In the genomic region with DNA sequence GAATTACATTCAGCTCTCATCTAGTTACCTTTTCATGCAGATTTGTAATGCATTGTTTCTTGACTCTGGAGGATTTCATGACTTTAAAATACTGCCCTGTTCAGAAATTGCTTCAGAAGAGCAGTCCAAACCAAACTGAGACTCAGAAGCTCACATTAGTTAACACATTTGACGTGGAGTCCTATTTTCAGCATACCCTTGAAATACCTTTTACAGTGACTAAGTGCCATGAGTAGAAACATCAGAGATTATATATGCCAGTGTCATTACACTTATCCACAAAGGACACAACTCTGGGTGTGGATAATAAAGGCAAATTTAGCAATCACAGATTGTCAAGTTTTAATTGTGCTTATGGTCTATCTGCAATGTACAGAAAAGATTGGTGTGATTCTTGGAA, we compare ENCODE assay signal across 28 cellular contexts.
"Had no signal": no experiment of that assay in that cellular context is flagged by ENCODE, and none has a peak within 500 bp of the region (broad histone marks: within the 10 kb centered on the region; RNA-seq: fewer than 3 reads in every experiment).

No MANE protein-coding gene starts in this region.

- H3K36me3 ChIP-seq: brain microvascular endothelial cell, colonic mucosa, esophagus squamous epithelium, gastroesophageal sphincter, WERI-Rb-1 had no signal

- DNase-seq: activated B cell treated with CpG ODN at 0.5 μM for 24 hours; activated CD4-positive, alpha-beta T cell treated with anti-CD3 and anti-CD28 coated beads for 48 hours; activated CD4-positive, alpha-beta T cell treated with anti-CD3 and anti-CD28 coated beads, Interleukin-2, amount 50 U/mL, for 1 hour; activated CD4-positive, alpha-beta T cell treated with anti-CD3 and anti-CD28 coated beads, Interleukin-2, amount 50 U/mL, for 48 hours; activated CD8-positive, alpha-beta memory T cell treated with anti-CD3 and anti-CD28 coated beads for 24 hours; activated CD8-positive, alpha-beta T cell treated with anti-CD3 and anti-CD28 coated beads for 36 hours; activated effector memory CD4-positive, alpha-beta T cell treated with Interleukin-2 at 50 U/mL for 16 hours; activated gamma-delta T cell treated with Interleukin-2 at 50 U/mL for 16 hours; activated naive CD4-positive, alpha-beta T cell treated with anti-CD3 and anti-CD28 coated beads, Interleukin-2, amount 50 U/mL, for 16 hours; activated naive CD4-positive, alpha-beta T cell treated with Interleukin-2 at 50 U/mL for 16 hours; activated T-cell treated with anti-CD3 and anti-CD28 coated beads, Interleukin-2, amount 50 U/mL, for 4 hours; amniotic stem cell; anterior cingulate cortex; brain microvascular endothelial cell; central memory CD4-positive, alpha-beta T cell; cerebellar nuclear complex; colonic mucosa; effector CD8-positive, alpha-beta T cell; esophagus squamous epithelium; foreskin melanocyte; T-helper 1 cell; T-helper 17 cell; T1000; WERI-Rb-1 had no signal

- H3K4me3 ChIP-seq: colonic mucosa, esophagus squamous epithelium, gastroesophageal sphincter had no signal

- H3K9me3 ChIP-seq: colonic mucosa, esophagus squamous epithelium, gastroesophageal sphincter had no signal

- H3K4me1 ChIP-seq: colonic mucosa, esophagus squamous epithelium, gastroesophageal sphincter had no signal

- H3K27ac ChIP-seq: brain microvascular endothelial cell, colonic mucosa, epithelial cell of prostate, esophagus squamous epithelium, gastroesophageal sphincter, WERI-Rb-1 had no signal

- ATAC-seq: activated CD4-positive, CD25-positive, alpha-beta regulatory T cell treated with anti-CD3 and anti-CD28 coated beads, Interleukin-2, amount 50 U/mL, for 24 hours; activated CD8-positive, alpha-beta T cell treated with anti-CD3 and anti-CD28 coated beads for 36 hours; activated T-cell treated with anti-CD3 and anti-CD28 coated beads, Interleukin-2, amount 50 U/mL, for 4 hours; activated T-helper 17 cell treated with anti-CD3 and anti-CD28 coated beads, Interleukin-2, amount 50 U/mL, for 72 hours; gastroesophageal sphincter; T-helper 17 cell had no signal

- H3K27me3 ChIP-seq: brain microvascular endothelial cell, colonic mucosa, esophagus squamous epithelium, gastroesophageal sphincter had no signal
